In genomic region chr10:61606971-61607907, GRCh38 we compare ENCODE assay signal across 10 cellular contexts. TPM values are rescaled to one million over a fixed set of nuclear protein-coding genes. Genes with fewer than 3 reads are reported as not detected.
A peak's percentile ranks its signal among the peaks of the same experiment; 100 is the strongest.
DNase-seq lines count a peak whose midpoint lies in the region; ATAC-seq and TF ChIP-seq lines count a peak whose summit lies in the region.
"Had no signal": no experiment of that assay in that cellular context is flagged by ENCODE, and none has a peak within 500 bp of the region (broad histone marks: within the 10 kb centered on the region; RNA-seq: fewer than 3 reads in every experiment).

No MANE protein-coding gene starts in this region.

- H3K9ac ChIP-seq in mesenchymal stem cell (ENCODE audit: low read length): no peak overlapping the region

- no peak overlapping the region for H4K8ac ChIP-seq in mesenchymal stem cell (ENCODE audit: low read length)

- peaks cover 0 to 13% (median 9%) of the 10 kb centered on the region in 4 donors for H3K4me1 ChIP-seq in esophagus muscularis mucosa
- no peaks in the 10 kb centered on the region for H3K4me1 ChIP-seq in tibial nerve
- no peaks in the 10 kb centered on the region for H3K4me1 ChIP-seq in mesenchymal stem cell (ENCODE audit: control insufficient read depth, insufficient read depth, low read depth, low read length)

- H3K14ac ChIP-seq in mesenchymal stem cell (ENCODE audit: low read length in 2 of 2): no peak overlapping the region

- H3K27ac ChIP-seq in esophagus muscularis mucosa (replicated peaks in 1 of 4) (no peak overlapping the region), tibial nerve (no peak overlapping the region), mesenchymal stem cell (ENCODE audit: low read length, poor library complexity, severe bottlenecking) (no peak overlapping the region)
- H3K27ac ChIP-seq: HL-60 had no signal

- H3K27me3 ChIP-seq in esophagus muscularis mucosa (no peaks in the 10 kb centered on the region), tibial nerve (no peaks in the 10 kb centered on the region), mesenchymal stem cell (ENCODE audit: control insufficient read depth in 1 of 2, insufficient read depth in 1 of 2, low read length in 2 of 2) (no peaks in the 10 kb centered on the region)

- H2AK5ac ChIP-seq in mesenchymal stem cell (ENCODE audit: low read length, severe bottlenecking): no peak overlapping the region

- intact Hi-C loops in esophagus muscularis mucosa (cut with DNase I): no loop called here

- no peaks in the 10 kb centered on the region for H3K4me1 Mint-ChIP-seq in activated CD8-positive, alpha-beta memory T cell treated with anti-CD3 and anti-CD28 coated beads, Interleukin-2, amount 10 ng/mL, durations not matched to agents 7 days and 5 days

- H3K36me3 Mint-ChIP-seq in activated CD8-positive, alpha-beta memory T cell treated with anti-CD3 and anti-CD28 coated beads, Interleukin-2, amount 10 ng/mL, durations not matched to agents 7 days and 5 days: no peaks in the 10 kb centered on the region

- no peak for ATAC-seq in activated CD8-positive, alpha-beta memory T cell treated with anti-CD3 and anti-CD28 coated beads, Interleukin-2, amount 10 ng/mL, durations not matched to agents 7 days and 5 days
- ATAC-seq: activated CD8-positive, alpha-beta T cell treated with anti-CD3 and anti-CD28 coated beads, Interleukin-2, amount 10 ng/mL, durations not matched to agents 7 days and 5 days had no signal

- H3K18ac ChIP-seq in mesenchymal stem cell (ENCODE audit: low read depth in 1 of 2, low read length in 2 of 2): no peak overlapping the region

- no peak overlapping the region for H3K4ac ChIP-seq in mesenchymal stem cell (ENCODE audit: low read depth in 1 of 2, low read length in 2 of 2)

- H2BK12ac ChIP-seq in mesenchymal stem cell (ENCODE audit: low read length in 2 of 2): no peak overlapping the region

- H3K9me3 Mint-ChIP-seq in activated CD8-positive, alpha-beta memory T cell treated with anti-CD3 and anti-CD28 coated beads, Interleukin-2, amount 10 ng/mL, durations not matched to agents 7 days and 5 days (ENCODE audit: low read depth): no peaks in the 10 kb centered on the region

- H3K23ac ChIP-seq in mesenchymal stem cell (ENCODE audit: low read length in 2 of 2): no peak overlapping the region

- H3K4me3 ChIP-seq in NB4 (ENCODE audit: low read depth, low read length) (no peak overlapping the region), esophagus muscularis mucosa (no peak overlapping the region), tibial nerve (no peak overlapping the region), mesenchymal stem cell (ENCODE audit: insufficient read depth in 1 of 2, low read depth in 1 of 2, low read length in 2 of 2) (no peak overlapping the region)

- WGBS in esophagus muscularis mucosa: 91% methylated on average over 5 of the region's 5 CpGs
- WGBS in tibial nerve, 2 donors: 86 to 87% methylated on average over 5 of the region's 5 CpGs
- 79% methylated on average over 1 of the region's 5 CpGs for WGBS in mesenchymal stem cell

- no peaks in the 10 kb centered on the region for H3K79me1 ChIP-seq in mesenchymal stem cell (replicated peaks; ENCODE audit: low read length, poor library complexity, severe bottlenecking)

- H3K27me3 Mint-ChIP-seq in activated CD8-positive, alpha-beta memory T cell treated with anti-CD3 and anti-CD28 coated beads, Interleukin-2, amount 10 ng/mL, durations not matched to agents 7 days and 5 days: peaks cover 6% of the 10 kb centered on the region

- TF ChIP-seq EP300 in esophagus muscularis mucosa (IDR thresholded peaks at IDR 0.05) (no peak), tibial nerve (IDR thresholded peaks at IDR 0.05) (no peak)

- no peak overlapping the region for H3K27ac Mint-ChIP-seq in activated CD8-positive, alpha-beta memory T cell treated with anti-CD3 and anti-CD28 coated beads, Interleukin-2, amount 10 ng/mL, durations not matched to agents 7 days and 5 days
- H3K27ac Mint-ChIP-seq: activated CD8-positive, alpha-beta T cell treated with anti-CD3 and anti-CD28 coated beads, Interleukin-2, amount 10 ng/mL, durations not matched to agents 7 days and 5 days had no signal

- TF ChIP-seq CTCF in NB4 (IDR thresholded peaks at IDR 0.05; ENCODE audit: low read depth, low read length) (peak; percentile 39), esophagus muscularis mucosa (IDR thresholded peaks at IDR 0.05) (peak in 2 of 3 experiments; percentile 17 to 46), tibial nerve (IDR thresholded peaks at IDR 0.05) (peak in 4 of 5 experiments; percentile 22 to 43 (median 30))

- H3K9me3 ChIP-seq in esophagus muscularis mucosa (no peaks in the 10 kb centered on the region), tibial nerve (no peaks in the 10 kb centered on the region), mesenchymal stem cell (ENCODE audit: control insufficient read depth, low read length) (no peaks in the 10 kb centered on the region)

- no peak overlapping the region for H3K4me3 Mint-ChIP-seq in activated CD8-positive, alpha-beta memory T cell treated with anti-CD3 and anti-CD28 coated beads, Interleukin-2, amount 10 ng/mL, durations not matched to agents 7 days and 5 days
- H3K4me3 Mint-ChIP-seq: activated CD8-positive, alpha-beta T cell treated with anti-CD3 and anti-CD28 coated beads, Interleukin-2, amount 10 ng/mL, durations not matched to agents 7 days and 5 days had no signal

- H2AFZ ChIP-seq in mesenchymal stem cell (ENCODE audit: low read depth, low read length): no peak overlapping the region

- H3K36me3 ChIP-seq in esophagus muscularis mucosa (no peaks in the 10 kb centered on the region), tibial nerve (no peaks in the 10 kb centered on the region), mesenchymal stem cell (ENCODE audit: control insufficient read depth in 1 of 2, insufficient read depth in 2 of 2, low read depth in 1 of 2, low read length in 2 of 2) (no peaks in the 10 kb centered on the region)

- no peak overlapping the region for H4K91ac ChIP-seq in mesenchymal stem cell (ENCODE audit: low read length)

- H3K4me2 ChIP-seq in mesenchymal stem cell (ENCODE audit: low read length, poor library complexity, severe bottlenecking): no peak overlapping the region

- TF ChIP-seq POLR2A in NB4 (IDR thresholded peaks at IDR 0.05; ENCODE audit: extremely low read depth, insufficient read length): no peak
- TF ChIP-seq POLR2A in esophagus muscularis mucosa (IDR thresholded peaks at IDR 0.05; ENCODE audit: low read depth): no peak
- TF ChIP-seq POLR2A in tibial nerve (IDR thresholded peaks at IDR 0.05): no peak

- CTCF ChIA-PET in activated CD8-positive, alpha-beta memory T cell treated with anti-CD3 and anti-CD28 coated beads, Interleukin-2, amount 10 ng/mL, durations not matched to agents 7 days and 5 days (lab: Charles Lee): no interaction called here

- no peak overlapping the region for H2BK120ac ChIP-seq in mesenchymal stem cell (ENCODE audit: low read depth, low read length)

- no peak overlapping the region for H2BK5ac ChIP-seq in mesenchymal stem cell (ENCODE audit: low read depth, low read length, poor library complexity, severe bottlenecking)

- DNase-seq in NCI-H82 (lab: John Stamatoyannopoulos, UW) (peak; percentile 32), NCI-H82 treated with DMSO at 0.1 percent for 48 hours (lab: John Stamatoyannopoulos, UW; ENCODE audit: unreplicated experiment) (no peak), NB4 (ENCODE audit: low read depth) (peak; percentile 14), esophagus muscularis mucosa (ENCODE audit: extremely low spot score) (no peak), tibial nerve (ENCODE audit: low spot score in 2 of 2) (no peak), mesenchymal stem cell (no peak)
- no peak for DNase-seq in central memory CD4-positive, alpha-beta T cell
- no peak for DNase-seq in activated CD8-positive, alpha-beta memory T cell treated with anti-CD3 and anti-CD28 coated beads, Interleukin-2, amount 10 ng/mL, durations not matched to agents 7 days and 5 days
- DNase-seq: activated CD8-positive, alpha-beta T cell treated with anti-CD3 and anti-CD28 coated beads, Interleukin-2, amount 10 ng/mL, durations not matched to agents 7 days and 5 days had no signal

- H2BK15ac ChIP-seq in mesenchymal stem cell (ENCODE audit: low read depth, poor library complexity, severe bottlenecking): no peak overlapping the region

RNA-seq across cellular contexts. Expression of gene CABCOCO1, which starts 55.5 kb away (rescaled TPM):
- total RNA-seq in esophagus muscularis mucosa: 1 to 10 TPM in 3 of 4 donors, under 1 TPM in 1; 0.83 to 2.7 (median 1.8) TPM
- not detected for total RNA-seq in tibial nerve
- not detected for total RNA-seq in activated CD8-positive, alpha-beta memory T cell treated with anti-CD3 and anti-CD28 coated beads, Interleukin-2, amount 10 ng/mL, durations not matched to agents 7 days and 5 days
- polyA plus RNA-seq in mesenchymal stem cell (2013, experiment 1 of 2): 3.1 TPM
- polyA plus RNA-seq in mesenchymal stem cell (2013, experiment 2 of 2): 3.5 TPM
- total RNA-seq: activated CD8-positive, alpha-beta T cell treated with anti-CD3 and anti-CD28 coated beads, Interleukin-2, amount 10 ng/mL, durations not matched to agents 7 days and 5 days had no signal

Comparison
In these comparisons a context has a peak if more than half of its experiments do, and no peak if none do; other contexts are left out.
1. DNase-seq: peak in NCI-H82 (single experiment) and NB4 (single experiment); none in NCI-H82 treated with DMSO at 0.1 percent for 48 hours (single experiment), esophagus muscularis mucosa (single experiment), tibial nerve (0 of 2), central memory CD4-positive, alpha-beta T cell (single experiment), activated CD8-positive, alpha-beta memory T cell treated with anti-CD3 and anti-CD28 coated beads, Interleukin-2, amount 10 ng/mL, durations not matched to agents 7 days and 5 days (single experiment) and mesenchymal stem cell (single experiment).
2. Peak in every context shown above with its lines, with median percentiles within 50 percentile points of each other: CTCF ChIP-seq.